Comparison of ENCODE assay signal across 1 cellular context in genomic region chr22:37109242-37109917, GRCh38.
A peak's percentile ranks its signal among the peaks of the same experiment; 100 is the strongest.
TF ChIP-seq lines count a peak whose summit lies in the region.

Gene TMPRSS6, minus strand, starts transcription at chr22:37109713. Its CDS starts 6,296 bp downstream, at chr22:37103417.

TF ChIP-seq in HepG2, 621 proteins besides CTCF, POLR2A, EP300 and RAD21 (continued from another document and continues in another):
- TF ChIP-seq KDM5B (CRISPR knock-in tag; IDR thresholded peaks at IDR 0.05; ENCODE audit: borderline replicate concordance) (peak; percentile 90), ZNF503 (CRISPR knock-in tag; IDR thresholded peaks at IDR 0.05) (no peak), CCDC6 (CRISPR knock-in tag; IDR thresholded peaks at IDR 0.05) (0 out of 2 replicates have a peak, but pooled peaks have one; percentile 40), KAT8 (CRISPR knock-in tag; IDR thresholded peaks at IDR 0.05) (peak; percentile 71; the same call in 1 of the 2 replicates), CEBPZ (IDR thresholded peaks at IDR 0.05; ENCODE audit: low read length) (no peak), NCOA2 (CRISPR knock-in tag; IDR thresholded peaks at IDR 0.05) (peak; percentile 50; the same call in 1 of the 2 replicates), SUZ12 (IDR thresholded peaks at IDR 0.05; ENCODE audit: low read depth, low read length) (no peak), ZNF180 (CRISPR knock-in tag; IDR thresholded peaks at IDR 0.05; ENCODE audit: borderline replicate concordance, low read depth) (no peak), ZNF770 (CRISPR knock-in tag; IDR thresholded peaks at IDR 0.05) (peak; percentile 72), DRAP1 (CRISPR knock-in tag; IDR thresholded peaks at IDR 0.05) (peak; percentile 67), ZNF556 (CRISPR knock-in tag; IDR thresholded peaks at IDR 0.05; ENCODE audit: borderline replicate concordance) (peak; percentile 73; the same call in 1 of the 2 replicates), ZNF431 (CRISPR knock-in tag; IDR thresholded peaks at IDR 0.05; ENCODE audit: borderline replicate concordance, low read depth) (no peak), KLF13 (CRISPR knock-in tag; IDR thresholded peaks at IDR 0.05) (no peak), ZNF407 (CRISPR knock-in tag; IDR thresholded peaks at IDR 0.05; ENCODE audit: not compliant biosample characterization) (no peak), ESRRA (CRISPR knock-in tag; IDR thresholded peaks at IDR 0.05; ENCODE audit: low read depth) (peak; percentile 74; the same call in 1 of the 2 replicates), ZBTB14 (CRISPR knock-in tag; IDR thresholded peaks at IDR 0.05) (no peak), REXO4 (CRISPR knock-in tag; IDR thresholded peaks at IDR 0.05; ENCODE audit: borderline replicate concordance) (no peak), MLXIP (CRISPR knock-in tag; IDR thresholded peaks at IDR 0.05; ENCODE audit: borderline replicate concordance) (no peak), SP4 (CRISPR knock-in tag; IDR thresholded peaks at IDR 0.05) (peak; percentile 64; the same call in 1 of the 2 replicates), KLF16 (CRISPR knock-in tag; IDR thresholded peaks at IDR 0.05) (0 out of 4 replicates have a peak, but pooled peaks of 1 of the 2 experiments have one; percentile 21), CBFB (CRISPR knock-in tag; IDR thresholded peaks at IDR 0.05) (no peak), ZNF891 (CRISPR knock-in tag; IDR thresholded peaks at IDR 0.05) (0 out of 2 replicates have a peak, but pooled peaks have one; percentile 48), BORCS8-MEF2B (CRISPR knock-in tag; IDR thresholded peaks at IDR 0.05) (peak; percentile 40; the same call in 1 of the 2 replicates), POGZ (CRISPR knock-in tag; IDR thresholded peaks at IDR 0.05) (peak; percentile 59; the same call in 1 of the 2 replicates), SALL1 (CRISPR knock-in tag; IDR thresholded peaks at IDR 0.05) (peak; percentile 75), ZFX (CRISPR knock-in tag; IDR thresholded peaks at IDR 0.05; ENCODE audit: low read depth) (peak; percentile 99), ZBTB34 (CRISPR knock-in tag; IDR thresholded peaks at IDR 0.05) (peak; percentile 73; the same call in 1 of the 2 replicates), ZNF670 (CRISPR knock-in tag; IDR thresholded peaks at IDR 0.05; ENCODE audit: borderline replicate concordance) (peak; percentile 28; the same call in 1 of the 2 replicates), ATF4 (CRISPR knock-in tag; IDR thresholded peaks at IDR 0.05) (no peak), IRF2 (CRISPR knock-in tag; IDR thresholded peaks at IDR 0.05) (no peak; the same call in 1 of the 2 replicates), HNRNPH1 (optimal IDR thresholded peaks at IDR 0.05; ENCODE audit: low read depth, low read length) (no peak), PPARG (CRISPR knock-in tag; conservative IDR thresholded peaks at IDR 0.05) (peak; percentile 42; the same call in 1 of the 2 replicates)
